ENCODE assay signal across 30 cellular contexts in genomic region chr5:161614342-161614741, GRCh38.
"Had no signal": no experiment of that assay in that cellular context is flagged by ENCODE, and none has a peak within 500 bp of the region (broad histone marks: within the 10 kb centered on the region; RNA-seq: fewer than 3 reads in every experiment).

No MANE protein-coding gene starts in this region.

- H3K4me3 ChIP-seq: adrenal gland, ascending aorta, body of pancreas, breast epithelium, cardiac muscle cell had no signal

- H3K9me3 ChIP-seq: ascending aorta, body of pancreas, breast epithelium had no signal

- H3K27me3 ChIP-seq: ascending aorta, body of pancreas, brain microvascular endothelial cell, breast epithelium, cardiac muscle cell had no signal

- H3K27ac ChIP-seq: adrenal gland, ascending aorta, body of pancreas, brain microvascular endothelial cell, breast epithelium, cardiac muscle cell had no signal

- H3K36me3 ChIP-seq: adrenal gland, ascending aorta, brain microvascular endothelial cell, breast epithelium, cardiac muscle cell had no signal

- DNase-seq: activated effector memory CD4-positive, alpha-beta T cell treated with anti-CD3 and anti-CD28 coated beads, Interleukin-2, amount 50 U/mL, for 16 hours; activated effector memory CD4-positive, alpha-beta T cell treated with Interleukin-2 at 50 U/mL for 16 hours; activated gamma-delta T cell; activated gamma-delta T cell treated with Interleukin-2 at 50 U/mL for 16 hours; activated naive CD4-positive, alpha-beta T cell; activated naive CD4-positive, alpha-beta T cell treated with anti-CD3 and anti-CD28 coated beads for 36 hours; activated naive CD4-positive, alpha-beta T cell treated with anti-CD3 and anti-CD28 coated beads, Interleukin-2, amount 10 ng/mL, durations not matched to agents 7 days and 5 days; activated naive CD4-positive, alpha-beta T cell treated with anti-CD3 and anti-CD28 coated beads, Interleukin-2, amount 50 U/mL, for 16 hours; activated naive CD4-positive, alpha-beta T cell treated with Interleukin-2 at 50 U/mL for 16 hours; activated naive CD8-positive, alpha-beta T cell treated with anti-CD3 and anti-CD28 coated beads for 36 hours; activated naive CD8-positive, alpha-beta T cell treated with anti-CD3 and anti-CD28 coated beads, Interleukin-2, amount 10 ng/mL, durations not matched to agents 7 days and 5 days; activated naive CD8-positive, alpha-beta T cell treated with anti-CD3 and anti-CD28 coated beads, Interleukin-2, amount 50 U/mL, for 24 hours; activated T-cell treated with anti-CD3 and anti-CD28 coated beads, Interleukin-2, amount 50 U/mL, for 4 hours; activated T-cell treated with anti-CD3 and anti-CD28 coated beads, Interleukin-2, amount 50 U/mL, for 48 hours; activated T-cell treated with anti-CD3 and anti-CD28 coated beads, Interleukin-2, amount 50 U/mL, for 72 hours; adrenal gland; amniotic stem cell; amygdala; anterior cingulate cortex; aorta; body of pancreas; brain microvascular endothelial cell; caudate nucleus; central memory CD4-positive, alpha-beta T cell; cerebellar nuclear complex had no signal

- H3K4me1 ChIP-seq: adrenal gland, ascending aorta, body of pancreas, breast epithelium had no signal

- ATAC-seq: activated naive CD4-positive, alpha-beta T cell treated with anti-CD3 and anti-CD28 coated beads, Interleukin-2, amount 50 U/mL, for 72 hours; activated naive CD8-positive, alpha-beta T cell treated with anti-CD3 and anti-CD28 coated beads, Interleukin-2, amount 50 U/mL, for 24 hours; activated T-cell treated with anti-CD3 and anti-CD28 coated beads, Interleukin-2, amount 50 U/mL, for 4 hours; activated T-cell treated with anti-CD3 and anti-CD28 coated beads, Interleukin-2, amount 50 U/mL, for 72 hours; activated T-helper 17 cell treated with anti-CD3 and anti-CD28 coated beads, Interleukin-2, amount 50 U/mL, for 72 hours; body of pancreas had no signal
